Comparison of ENCODE assay signal across 1 cellular context in the genomic region with DNA sequence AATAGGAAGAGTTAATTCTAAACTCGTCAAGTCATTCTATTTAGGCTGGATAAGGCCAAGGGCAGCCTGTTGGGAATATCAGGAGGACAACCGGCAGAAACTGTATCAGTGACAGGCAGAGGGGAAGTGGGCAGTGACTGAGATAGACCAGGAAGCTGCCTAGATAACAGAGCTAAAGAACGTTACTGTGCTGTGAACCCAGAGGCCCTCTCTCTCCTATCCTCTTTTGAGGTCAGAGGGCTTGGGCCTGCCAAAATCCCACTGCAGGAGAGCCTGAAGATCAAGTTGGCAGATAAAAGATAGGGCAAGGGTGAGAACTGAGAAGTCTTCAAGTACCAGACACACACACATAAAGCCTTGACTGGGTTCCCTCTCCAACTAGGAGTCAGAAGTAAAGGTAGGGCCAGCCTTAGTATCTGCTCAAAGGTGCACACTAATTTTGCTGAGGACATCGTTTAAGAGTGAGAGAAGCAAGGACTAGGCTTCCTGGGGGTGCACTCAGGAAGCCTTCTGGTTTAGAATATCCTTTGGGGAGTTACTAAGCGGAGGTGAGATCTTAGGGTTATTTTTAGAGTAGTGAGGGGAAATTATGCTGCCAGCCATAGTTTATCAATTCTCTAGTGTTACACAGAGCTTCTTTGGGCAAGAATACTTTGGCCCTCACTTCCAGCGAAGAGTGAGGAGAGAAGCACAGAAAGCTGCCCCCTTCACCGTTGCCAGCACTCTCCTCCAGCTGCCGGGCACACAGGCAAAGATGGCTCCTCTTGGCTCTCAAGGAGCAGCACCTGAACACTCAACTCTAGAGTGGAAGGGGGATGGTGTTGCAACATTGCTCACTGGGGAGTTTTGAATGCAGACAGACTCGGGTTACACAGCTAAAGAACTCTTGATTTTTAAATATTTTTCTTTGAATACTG.
TF ChIP-seq lines count a peak whose summit lies in the region.

No MANE protein-coding gene starts in this region.

TF ChIP-seq in IMR-90, 13 proteins besides CTCF, POLR2A, EP300 and RAD21:
- TF ChIP-seq SMC3 (IDR thresholded peaks at IDR 0.05; ENCODE audit: low read depth, low read length) (no peak), BHLHE40 (IDR thresholded peaks at IDR 0.05; ENCODE audit: low read depth, low read length) (no peak), NFE2L2 (IDR thresholded peaks at IDR 0.05; ENCODE audit: low read depth, low read length) (no peak), MAZ (IDR thresholded peaks at IDR 0.05; ENCODE audit: borderline replicate concordance, low read depth, low read length) (no peak), MAFK (IDR thresholded peaks at IDR 0.05; ENCODE audit: low read depth, low read length) (no peak), CEBPB (IDR thresholded peaks at IDR 0.05; ENCODE audit: low read depth, low read length) (peak; percentile 75; the same call in 1 of the 2 replicates), FOS (IDR thresholded peaks at IDR 0.05; ENCODE audit: low read depth, low read length) (no peak)
